8 cellular contexts compared by ENCODE assay signal in the genomic region with DNA sequence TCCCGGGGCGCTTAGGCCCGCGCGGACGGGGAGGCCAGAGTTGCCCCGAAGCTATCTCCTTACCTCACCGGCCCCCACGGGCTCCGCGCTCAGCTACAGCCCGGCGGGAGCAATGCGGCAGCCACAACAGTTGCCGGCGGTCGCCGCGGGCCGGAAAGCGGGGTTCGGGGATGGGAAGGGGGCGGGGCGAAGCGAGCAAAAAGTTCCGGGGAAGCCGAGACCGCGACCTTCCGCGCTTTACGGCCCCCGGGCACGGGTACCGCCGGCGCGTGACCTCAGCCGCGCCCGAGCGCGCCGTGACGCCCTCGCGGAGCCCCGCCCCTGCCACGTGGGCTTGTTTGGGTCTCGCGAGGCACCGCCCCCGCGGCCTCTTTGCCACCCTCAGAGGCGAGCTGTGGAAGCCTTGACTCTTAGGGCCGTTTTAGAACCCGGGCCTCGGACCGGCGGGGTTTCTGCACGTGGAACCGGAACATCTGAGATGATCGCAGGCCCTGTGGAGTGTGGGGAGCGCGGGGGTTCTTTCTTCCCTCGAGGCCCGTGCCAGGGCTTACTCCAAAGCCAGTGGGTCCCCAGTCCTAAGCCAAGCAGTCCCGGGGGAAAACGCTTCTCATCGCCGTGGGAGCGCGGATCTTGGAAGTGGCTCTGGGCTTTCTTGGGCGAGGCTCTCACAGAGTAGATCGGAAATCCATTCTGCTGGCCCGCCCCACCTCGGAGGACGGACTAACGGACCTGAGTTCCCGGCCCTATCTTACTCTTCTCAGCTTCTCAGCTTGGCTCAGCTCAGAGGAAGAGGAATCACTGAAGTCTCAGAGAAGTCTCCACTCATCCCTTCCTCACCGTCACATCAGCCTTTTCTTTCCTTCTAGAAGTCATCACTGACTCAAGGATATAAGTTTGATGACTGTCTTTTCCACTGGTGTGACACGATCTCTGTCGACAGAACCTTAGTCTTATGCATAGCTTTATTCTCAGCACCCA. TPM values are rescaled to one million over a fixed set of nuclear protein-coding genes. Genes with fewer than 3 reads are reported as not detected.
DNase-seq lines count a peak whose midpoint lies in the region; ATAC-seq and TF ChIP-seq lines count a peak whose summit lies in the region.
"Not testable (repeated sequence)": the region's sequence is repeated elsewhere in the genome, so short reads cannot be mapped to it uniquely, and the experiment has no call there.

No MANE protein-coding gene starts in this region.

- DNase-seq in NCI-H1694 (lab: John Stamatoyannopoulos, UW) (peak; percentile 56), T-helper 2 cell (peak; percentile 97 to 99 (median 97)), ascending aorta (ENCODE audit: low spot score in 2 of 2) (peak; percentile 88 to 99), right cardiac atrium (peak; percentile 99 to 100 (median 100)), putamen (ENCODE audit: low spot score) (peak; percentile 95), uterus (peak; percentile 95 to 100)

- H3K27me3 ChIP-seq in ascending aorta; right cardiac atrium (ENCODE audit: control insufficient read depth, insufficient read depth); uterus: not testable (repeated sequence)

- H3K27ac ChIP-seq in ascending aorta = peak overlapping the region; percentile 79 to 91
- peak overlapping the region; percentile 69 for H3K27ac ChIP-seq in right cardiac atrium (ENCODE audit: low read length)
- peak overlapping the region; percentile 88 to 91 for H3K27ac ChIP-seq in uterus

- not testable (repeated sequence) for H3K9me3 ChIP-seq in ascending aorta; right cardiac atrium (ENCODE audit: control insufficient read depth, low read length); uterus

- TF ChIP-seq POLR2A in uterus (IDR thresholded peaks at IDR 0.05) = peak; percentile 58 to 81

- H3K4me3 ChIP-seq in ascending aorta (peak overlapping the region; percentile 87 to 93), right cardiac atrium (ENCODE audit: low read length) (peak overlapping the region; percentile 83), uterus (peak overlapping the region; percentile 89 to 94)

- intact Hi-C loops in ascending aorta (cut with DNase I); right cardiac atrium (cut with DNase I); uterus (cut with DNase I; ENCODE audit: low total_unique reads): not testable (repeated sequence)

- not testable (repeated sequence) for TF ChIP-seq CTCF in ascending aorta (IDR thresholded peaks at IDR 0.05)
- TF ChIP-seq CTCF in uterus (IDR thresholded peaks at IDR 0.05) = peak in 1 of 4 experiments; percentile 27

- not testable (repeated sequence) for H3K36me3 ChIP-seq in ascending aorta, uterus

- H3K4me1 ChIP-seq in ascending aorta; right cardiac atrium (ENCODE audit: control insufficient read depth, insufficient read depth, low read length); uterus: not testable (repeated sequence)

- ATAC-seq in GM18499 (IDR thresholded peaks at IDR 0.05; ENCODE audit: insufficient read depth, unreplicated experiment) = peak; percentile 74
- peak; percentile 91 for ATAC-seq in HG02938 (IDR thresholded peaks at IDR 0.05; ENCODE audit: unreplicated experiment)
- ATAC-seq in right cardiac atrium = peak; percentile 98 to 99

- 2% methylated on average over 67 of the region's 83 CpGs for WGBS in right cardiac atrium

RNA-seq across cellular contexts. Expression of gene NPIPB15, which starts 7.8 kb away (rescaled TPM):
- total RNA-seq in ascending aorta = not detected
- total RNA-seq in right cardiac atrium = 1 to 10 TPM in 3 of 4 donors, not detected in 1; 2.5 to 2.9 (median 2.6) TPM
- polyA plus RNA-seq in right cardiac atrium = 3.0 TPM
- total RNA-seq in uterus = 10 to 100 TPM in 1 of 4 donors, 1 to 10 TPM in 1, under 1 TPM in 1, not detected in 1; 0.21 to 36.1 (median 8.4) TPM

RNA-seq across cellular contexts. Expression of gene CLEC18B, which starts 53.0 kb away (rescaled TPM):
- not detected for total RNA-seq in ascending aorta
- total RNA-seq in right cardiac atrium = under 1 TPM in 2 of 4 donors, not detected in 2; 0.24 to 0.31 TPM
- polyA plus RNA-seq in right cardiac atrium = 0.11 TPM
- under 1 TPM in 1 of 4 donors, not detected in 3; 0.69 TPM for total RNA-seq in uterus

Comparison
In these comparisons a context has a peak if more than half of its experiments do, and no peak if none do; other contexts are left out.
1. Peak in every context shown above with its lines: DNase-seq, ATAC-seq, H3K4me3 ChIP-seq and H3K27ac ChIP-seq.